Comparison of ENCODE assay signal across 17 cellular contexts in genomic region chr14:51518280-51518679, GRCh38.
DNase-seq lines count a peak whose midpoint lies in the region; ATAC-seq and TF ChIP-seq lines count a peak whose summit lies in the region.
"Had no signal": no experiment of that assay in that cellular context is flagged by ENCODE, and none has a peak within 500 bp of the region (broad histone marks: within the 10 kb centered on the region; RNA-seq: fewer than 3 reads in every experiment).

No MANE protein-coding gene starts in this region.

- no peak overlapping the region for H3K4me3 Mint-ChIP-seq in neural progenitor cell
- H3K4me3 Mint-ChIP-seq: B cell; CD4-positive, CD25-positive, alpha-beta regulatory T cell; CD8-positive, alpha-beta T cell; GM23338; H9 had no signal

- H3K27ac ChIP-seq in right atrium auricular region = no peak overlapping the region
- peak overlapping the region; percentile 70 for H3K27ac ChIP-seq in RWPE2 (ENCODE audit: poor library complexity, severe bottlenecking)
- H3K27ac ChIP-seq in neural progenitor cell = no peak overlapping the region
- H3K27ac ChIP-seq: BLaER1, C4-2B had no signal

- no peaks in the 10 kb centered on the region for H3K36me3 ChIP-seq in right atrium auricular region
- peaks cover 45% of the 10 kb centered on the region for H3K36me3 ChIP-seq in RWPE2 (ENCODE audit: low read depth)
- no peaks in the 10 kb centered on the region for H3K36me3 ChIP-seq in neural progenitor cell
- H3K36me3 ChIP-seq: BLaER1 had no signal

- no peaks in the 10 kb centered on the region for H3K36me3 Mint-ChIP-seq in neural progenitor cell
- H3K36me3 Mint-ChIP-seq: CD4-positive, CD25-positive, alpha-beta regulatory T cell; CD8-positive, alpha-beta T cell had no signal

- H3K27ac Mint-ChIP-seq in neural progenitor cell = peak overlapping the region; percentile 57
- H3K27ac Mint-ChIP-seq: B cell; CD4-positive, CD25-positive, alpha-beta regulatory T cell; CD8-positive, alpha-beta T cell; GM23338; H9 had no signal

- intact Hi-C loops in left ventricle myocardium superior (cut with micrococcal nuclease) = no loop called here

- TF ChIP-seq CTCF in right atrium auricular region (IDR thresholded peaks at IDR 0.05) = no peak
- no peak for TF ChIP-seq CTCF in RWPE2 (IDR thresholded peaks at IDR 0.05; ENCODE audit: poor library complexity, severe bottlenecking)
- TF ChIP-seq CTCF in neural progenitor cell (IDR thresholded peaks at IDR 0.05) = no peak

- H3K27me3 Mint-ChIP-seq in neural progenitor cell (ENCODE audit: insufficient read depth, low read depth) = no peaks in the 10 kb centered on the region

- H3K4me1 Mint-ChIP-seq in neural progenitor cell = peaks cover 23% of the 10 kb centered on the region
- H3K4me1 Mint-ChIP-seq: B cell; CD4-positive, CD25-positive, alpha-beta regulatory T cell had no signal

- H3K27me3 ChIP-seq in right atrium auricular region (no peaks in the 10 kb centered on the region), RWPE2 (ENCODE audit: insufficient read depth, poor library complexity, severe bottlenecking) (no peaks in the 10 kb centered on the region), neural progenitor cell (no peaks in the 10 kb centered on the region)
- H3K27me3 ChIP-seq: BLaER1 had no signal

- no peak overlapping the region for H3K4me3 ChIP-seq in right atrium auricular region
- H3K4me3 ChIP-seq in RWPE2 (ENCODE audit: severe bottlenecking) = no peak overlapping the region
- no peak overlapping the region for H3K4me3 ChIP-seq in neural progenitor cell
- H3K4me3 ChIP-seq: BLaER1, GM23338 had no signal

- no peaks in the 10 kb centered on the region for H4K20me1 ChIP-seq in neural progenitor cell (ENCODE audit: low read depth)
- H4K20me1 ChIP-seq: BLaER1 had no signal

- no peaks in the 10 kb centered on the region for H3K79me2 ChIP-seq in neural progenitor cell (ENCODE audit: low read depth)

- H3K4me1 ChIP-seq in right atrium auricular region (no peaks in the 10 kb centered on the region), RWPE2 (ENCODE audit: insufficient read depth, poor library complexity, severe bottlenecking) (peaks cover 33% of the 10 kb centered on the region), neural progenitor cell (no peaks in the 10 kb centered on the region)
- H3K4me1 ChIP-seq: BLaER1, Caco-2 had no signal

- H3F3A ChIP-seq in neural progenitor cell (ENCODE audit: low read depth) = no peaks in the 10 kb centered on the region

- no peak overlapping the region for H2AFZ ChIP-seq in neural progenitor cell (replicated peaks)
- H2AFZ ChIP-seq: GM23338 had no signal

- no peak overlapping the region for H3K4me2 ChIP-seq in neural progenitor cell
- H3K4me2 ChIP-seq: BLaER1, GM23338 had no signal

- peak; percentile 52 for ATAC-seq in left ventricle myocardium superior
- no peak for ATAC-seq in RWPE2 (ENCODE audit: low read depth)
- ATAC-seq: CD8-positive, alpha-beta T cell; GM23338; HCT116 had no signal

- H3K9me3 Mint-ChIP-seq in neural progenitor cell = peaks cover 5% of the 10 kb centered on the region
- H3K9me3 Mint-ChIP-seq: CD8-positive, alpha-beta T cell; GM23338; H9 had no signal

- H3K9ac ChIP-seq in neural progenitor cell = no peak overlapping the region
- H3K9ac ChIP-seq: BLaER1 had no signal

- DNase-seq in left ventricle myocardium superior (no peak), right atrium auricular region (ENCODE audit: low spot score) (no peak), RWPE2 (ENCODE audit: low spot score) (no peak), neural progenitor cell (ENCODE audit: low spot score) (no peak), kidney glomerular epithelial cell (lab: John Stamatoyannopoulos, UW) (no peak), SIG-M5 treated with dmso at 0.1 percent for 504 hours (lab: John Stamatoyannopoulos, UW; ENCODE audit: unreplicated experiment) (no peak)
- DNase-seq: Caco-2; CD4-positive, CD25-positive, alpha-beta regulatory T cell; CD8-positive, alpha-beta T cell; DMS153; GF-D8; H9 had no signal

- peaks cover 0 to 10% of the 10 kb centered on the region in 2 donors for H3K9me3 ChIP-seq in right atrium auricular region
- no peaks in the 10 kb centered on the region for H3K9me3 ChIP-seq in RWPE2 (ENCODE audit: severe bottlenecking)
- H3K9me3 ChIP-seq in neural progenitor cell (ENCODE audit: low read depth) = no peaks in the 10 kb centered on the region
- H3K9me3 ChIP-seq: BLaER1, Caco-2 had no signal
